In the genomic region with DNA sequence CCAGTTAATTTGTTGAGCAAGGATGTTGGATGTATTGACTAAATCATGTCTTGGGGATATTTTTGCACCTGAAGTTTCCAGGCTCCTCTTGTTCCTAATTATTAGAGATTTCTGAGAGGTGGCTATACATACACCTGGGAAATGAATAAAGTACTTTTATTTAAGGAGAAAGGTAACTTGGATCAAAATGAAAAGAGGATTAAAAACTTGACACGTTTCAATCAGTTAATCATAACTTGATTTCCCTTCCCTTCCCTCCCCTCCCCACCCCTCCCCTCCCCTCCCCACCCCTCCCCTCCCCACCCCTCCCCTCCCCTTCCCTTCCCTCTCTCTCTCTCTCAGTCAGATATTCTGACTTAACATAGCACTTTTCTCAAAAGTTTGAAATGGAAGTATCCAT, we compare ENCODE assay signal across 34 cellular contexts.
"Had no signal": no experiment of that assay in that cellular context is flagged by ENCODE, and none has a peak within 500 bp of the region (broad histone marks: within the 10 kb centered on the region; RNA-seq: fewer than 3 reads in every experiment).

No MANE protein-coding gene starts in this region.

- H3K9me3 ChIP-seq: MG63 had no signal

- H3K36me3 ChIP-seq: MG63 had no signal

- H3K4me3 ChIP-seq: MG63 had no signal

- DNase-seq: Karpas-422, Kasumi-1, MG63, MM.1S, MV-4-11, NCI-H1048, NCI-H1092, NCI-H1092 treated with DMSO at 0.1 percent for 48 hours, NCI-H1105, NCI-H1105 treated with DMSO at 0.1 percent for 48 hours, NCI-H1417, NCI-H1417 treated with DMSO at 0.1 percent for 48 hours, NCI-H1436, NCI-H1436 treated with DMSO at 0.1 percent for 48 hours, NCI-H146, NCI-H1694, NCI-H1694 treated with DMSO at 0.1 percent for 48 hours, NCI-H187, NCI-H187 treated with DMSO at 0.1 percent for 48 hours, NCI-H1930, NCI-H2029, NCI-H2029 treated with DMSO at 0.1 percent for 48 hours, NCI-H2081, NCI-H2081 treated with DMSO at 0.1 percent for 48 hours, NCI-H2107, NCI-H2171, NCI-H2171 treated with DMSO at 0.1 percent for 48 hours, NCI-H2227 treated with DMSO at 0.1 percent for 48 hours, NCI-H226, NCI-H345, NCI-H446, NCI-H446 treated with DMSO at 0.1 percent for 48 hours, NCI-H510A, NCI-H510A treated with DMSO at 0.1 percent for 48 hours had no signal

- H3K27me3 ChIP-seq: MG63 had no signal
